ENCODE assay signal across 16 cellular contexts in the genomic region with DNA sequence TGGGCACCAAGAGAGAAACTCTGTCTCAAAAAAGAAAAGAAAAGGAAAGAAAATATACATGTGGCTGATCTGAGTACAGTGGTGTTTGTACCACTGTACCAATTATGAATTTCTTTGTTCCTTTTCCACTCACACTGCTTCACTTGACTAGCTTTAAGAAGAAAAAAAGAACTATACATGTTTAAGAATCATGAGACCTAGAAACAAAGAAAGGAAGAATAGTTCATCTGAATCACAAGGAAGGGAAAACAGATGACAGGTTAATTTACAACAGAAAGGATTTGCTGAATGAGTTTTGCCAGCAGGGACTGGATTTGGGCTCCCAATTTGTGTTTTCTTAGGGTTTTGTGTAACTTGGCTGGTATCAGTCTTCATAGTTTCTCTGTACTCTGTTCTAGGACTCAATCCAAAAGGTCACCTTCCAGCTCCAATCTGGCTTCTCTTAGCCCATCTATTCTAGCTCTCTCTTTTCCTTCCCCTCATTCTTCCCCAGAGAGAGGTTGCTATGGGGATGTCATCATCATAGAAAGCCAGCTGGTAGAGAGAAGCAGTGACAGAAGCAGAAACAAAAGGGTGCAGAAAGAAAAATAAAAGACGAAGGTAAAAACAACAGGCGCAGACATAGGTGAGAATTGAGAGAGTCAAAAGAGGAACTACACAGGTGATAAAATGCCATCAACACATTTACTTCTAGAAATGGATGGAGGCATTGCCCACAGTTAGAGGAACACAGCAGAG. TPM values are rescaled to one million over a fixed set of nuclear protein-coding genes. Genes with fewer than 3 reads are reported as not detected.
A peak's percentile ranks its signal among the peaks of the same experiment; 100 is the strongest.
DNase-seq lines count a peak whose midpoint lies in the region; ATAC-seq, FAIRE-seq and TF ChIP-seq lines count a peak whose summit lies in the region.
"Not testable (repeated sequence)": the region's sequence is repeated elsewhere in the genome, so short reads cannot be mapped to it uniquely, and the experiment has no call there.
"Had no signal": no experiment of that assay in that cellular context is flagged by ENCODE, and none has a peak within 500 bp of the region (broad histone marks: within the 10 kb centered on the region; RNA-seq: fewer than 3 reads in every experiment).

No MANE protein-coding gene starts in this region.

- TF ChIP-seq CTCF in astrocyte (IDR thresholded peaks at IDR 0.05; ENCODE audit: insufficient read depth, low read depth, low read length); endothelial cell (IDR thresholded peaks at IDR 0.05; ENCODE audit: unreplicated experiment); nephron (IDR thresholded peaks at IDR 0.05; ENCODE audit: unreplicated experiment in 3 of 3): not testable (repeated sequence)

- peak; percentile 29 for DNase-seq in DMS153 (lab: John Stamatoyannopoulos, UW)
- DNase-seq in HTR-8/SVneo (ENCODE audit: insufficient read length, low spot score); astrocyte (ENCODE audit: low read depth); endothelial cell (ENCODE audit: low spot score); left lobe of liver (ENCODE audit: low spot score): not testable (repeated sequence)

- H3K36me3 ChIP-seq in astrocyte (ENCODE audit: insufficient read depth, low read length): not testable (repeated sequence)

- H3K4me2 ChIP-seq in astrocyte (ENCODE audit: low read length): not testable (repeated sequence)

- not testable (repeated sequence) for H3K4me1 ChIP-seq in astrocyte (ENCODE audit: insufficient read depth, low read length)

- H3K9me3 ChIP-seq in astrocyte (ENCODE audit: insufficient read depth, low read depth, low read length): not testable (repeated sequence)

- FAIRE-seq in HTR-8/SVneo (lab: Jason Lieb, UNC): peak; percentile 20
- FAIRE-seq in astrocyte (lab: Jason Lieb, UNC): not testable (repeated sequence)

- H3K27me3 Mint-ChIP-seq in astrocyte (ENCODE audit: low read depth, unreplicated experiment); endothelial cell (ENCODE audit: unreplicated experiment); nephron (ENCODE audit: low read depth): not testable (repeated sequence)
- peaks cover 39% of the 10 kb centered on the region for H3K27me3 Mint-ChIP-seq in stimulated activated memory B cell treated with anti-CD40 and anti-IgM and Interleukin-4, amounts not matched to agents 10 μg/mL and 1 μg/mL and 100 μg/mL, for 72 hours

- not testable (repeated sequence) for H3K79me2 ChIP-seq in astrocyte (ENCODE audit: insufficient read depth, low read length)

- H3K27ac ChIP-seq in astrocyte (ENCODE audit: low read depth, low read length): not testable (repeated sequence)

- H3K4me3 Mint-ChIP-seq in astrocyte (ENCODE audit: unreplicated experiment) (peak overlapping the region; percentile 54), endothelial cell (ENCODE audit: unreplicated experiment) (peak overlapping the region; percentile 49)
- H3K4me3 Mint-ChIP-seq in nephron; stimulated activated memory B cell treated with anti-CD40 and anti-IgM and Interleukin-4, amounts not matched to agents 10 μg/mL and 1 μg/mL and 100 μg/mL, for 72 hours: not testable (repeated sequence)

- peak; percentile 48 for ATAC-seq in GM21619 (IDR thresholded peaks at IDR 0.05; ENCODE audit: unreplicated experiment)
- peak; percentile 92 for ATAC-seq in left lobe of liver
- ATAC-seq in stimulated activated memory B cell treated with anti-CD40 and anti-IgM and Interleukin-4, amounts not matched to agents 10 μg/mL and 1 μg/mL and 100 μg/mL, for 72 hours: not testable (repeated sequence)

- H3K27ac Mint-ChIP-seq in astrocyte (ENCODE audit: unreplicated experiment): peak overlapping the region; percentile 74
- H3K27ac Mint-ChIP-seq in endothelial cell (ENCODE audit: unreplicated experiment): peak overlapping the region; percentile 98
- peak overlapping the region; percentile 36 to 84 (median 56) for H3K27ac Mint-ChIP-seq in nephron
- peak overlapping the region; percentile 44 for H3K27ac Mint-ChIP-seq in stimulated activated memory B cell treated with anti-CD40 and anti-IgM and Interleukin-4, amounts not matched to agents 10 μg/mL and 1 μg/mL and 100 μg/mL, for 72 hours

- H3K4me1 Mint-ChIP-seq in astrocyte (ENCODE audit: low read depth, unreplicated experiment) (peaks cover 23% of the 10 kb centered on the region), endothelial cell (ENCODE audit: unreplicated experiment) (peaks cover 34% of the 10 kb centered on the region), nephron (peaks cover 12% of the 10 kb centered on the region)
- H3K4me1 Mint-ChIP-seq in stimulated activated memory B cell treated with anti-CD40 and anti-IgM and Interleukin-4, amounts not matched to agents 10 μg/mL and 1 μg/mL and 100 μg/mL, for 72 hours: not testable (repeated sequence)

- H3K36me3 Mint-ChIP-seq in astrocyte (ENCODE audit: low read depth, unreplicated experiment); nephron (ENCODE audit: low read depth); stimulated activated memory B cell treated with anti-CD40 and anti-IgM and Interleukin-4, amounts not matched to agents 10 μg/mL and 1 μg/mL and 100 μg/mL, for 72 hours: not testable (repeated sequence)
- peaks cover 12% of the 10 kb centered on the region for H3K36me3 Mint-ChIP-seq in endothelial cell (ENCODE audit: low read depth, unreplicated experiment)

- H2AFZ ChIP-seq in astrocyte (ENCODE audit: low read depth, low read length): not testable (repeated sequence)

- H3K9me3 Mint-ChIP-seq in astrocyte (ENCODE audit: unreplicated experiment); endothelial cell (ENCODE audit: unreplicated experiment); nephron; stimulated activated memory B cell treated with anti-CD40 and anti-IgM and Interleukin-4, amounts not matched to agents 10 μg/mL and 1 μg/mL and 100 μg/mL, for 72 hours: not testable (repeated sequence)

- H4K20me1 ChIP-seq in astrocyte (ENCODE audit: insufficient read depth, low read length): not testable (repeated sequence)

- not testable (repeated sequence) for H3K27me3 ChIP-seq in astrocyte (ENCODE audit: insufficient read depth, low read length)

- H3K9ac ChIP-seq in astrocyte (ENCODE audit: low read length): not testable (repeated sequence)

- not testable (repeated sequence) for H3K4me3 ChIP-seq in astrocyte (ENCODE audit: insufficient read depth, low read depth, low read length)

RNA-seq across cellular contexts. Expression of a gene that starts 25.3 kb away (rescaled TPM):
- 2.3 and 2.8 TPM in 2 replicates for total RNA-seq in astrocyte
- 0.64 TPM for total RNA-seq in endothelial cell (ENCODE audit: unreplicated experiment)
- total RNA-seq in left lobe of liver: 95.3 TPM
- total RNA-seq: omental fat pad, SJSA1, thoracic aorta had no signal

RNA-seq across cellular contexts. Expression of a gene that starts 58.2 kb away (rescaled TPM):
- total RNA-seq in astrocyte: 0.16 and 0.94 TPM in 2 replicates
- 4.5 TPM for total RNA-seq in endothelial cell (ENCODE audit: unreplicated experiment)
- total RNA-seq in left lobe of liver: 0.70 TPM
- total RNA-seq: activated CD4-positive, alpha-beta T cell treated with anti-CD3 and anti-CD28 coated beads, Interleukin-2, amount 10 ng/mL, durations not matched to agents 24 days and 14 days; activated CD8-positive, alpha-beta memory T cell treated with anti-CD3 and anti-CD28 coated beads, Interleukin-2, amount 10 ng/mL, durations not matched to agents 7 days and 5 days; activated naive CD4-positive, alpha-beta T cell treated with anti-CD3 and anti-CD28 coated beads, Interleukin-2, amount 50 U/mL, for 72 hours; frontal cortex; mononuclear cell; SJSA1 had no signal

Comparison
In these comparisons a context has a peak if more than half of its experiments do, and no peak if none do; other contexts are left out.
1. H3K27ac Mint-ChIP-seq: peak in every context shown above with its lines; median percentile 98 in endothelial cell; 74 in astrocyte; 56 in nephron; 44 in stimulated activated memory B cell treated with anti-CD40 and anti-IgM and Interleukin-4, amounts not matched to agents 10 μg/mL and 1 μg/mL and 100 μg/mL, for 72 hours.
2. RNA of a gene that starts 25.3 kb away (total RNA-seq): 95.3 TPM in left lobe of liver (single experiment); 2.3 to 2.8 TPM in astrocyte and 0.64 TPM in endothelial cell (single experiment); every median in the first group is over 10 times any median in the second.